1 cellular context compared by ENCODE assay signal in the genomic region with DNA sequence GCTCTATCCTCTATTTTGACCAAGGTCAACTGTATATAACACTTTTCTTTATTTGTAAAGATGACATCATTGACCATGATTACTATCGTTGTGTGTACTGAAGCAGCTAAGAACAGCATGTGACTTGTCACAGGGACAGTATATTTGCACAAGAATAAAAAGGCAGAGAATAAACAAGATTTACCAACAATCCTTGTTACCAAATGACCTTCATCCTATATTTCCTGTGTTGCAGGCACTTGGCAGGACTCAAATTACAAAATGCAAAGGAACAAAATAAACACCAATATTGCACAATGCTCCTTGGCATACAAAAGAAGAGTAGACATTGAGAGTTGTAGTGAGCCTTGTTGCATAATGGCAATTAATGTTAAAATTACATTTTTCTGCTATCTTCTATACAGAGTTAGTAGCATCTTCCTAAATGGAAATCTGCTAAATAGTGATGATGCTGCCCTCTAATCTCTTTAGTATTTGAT.
TF ChIP-seq lines count a peak whose summit lies in the region.

No MANE protein-coding gene starts in this region.

TF ChIP-seq in liver, 16 proteins besides CTCF, POLR2A, EP300 and RAD21 (continued from another document):
- TF ChIP-seq, protein P1, sequence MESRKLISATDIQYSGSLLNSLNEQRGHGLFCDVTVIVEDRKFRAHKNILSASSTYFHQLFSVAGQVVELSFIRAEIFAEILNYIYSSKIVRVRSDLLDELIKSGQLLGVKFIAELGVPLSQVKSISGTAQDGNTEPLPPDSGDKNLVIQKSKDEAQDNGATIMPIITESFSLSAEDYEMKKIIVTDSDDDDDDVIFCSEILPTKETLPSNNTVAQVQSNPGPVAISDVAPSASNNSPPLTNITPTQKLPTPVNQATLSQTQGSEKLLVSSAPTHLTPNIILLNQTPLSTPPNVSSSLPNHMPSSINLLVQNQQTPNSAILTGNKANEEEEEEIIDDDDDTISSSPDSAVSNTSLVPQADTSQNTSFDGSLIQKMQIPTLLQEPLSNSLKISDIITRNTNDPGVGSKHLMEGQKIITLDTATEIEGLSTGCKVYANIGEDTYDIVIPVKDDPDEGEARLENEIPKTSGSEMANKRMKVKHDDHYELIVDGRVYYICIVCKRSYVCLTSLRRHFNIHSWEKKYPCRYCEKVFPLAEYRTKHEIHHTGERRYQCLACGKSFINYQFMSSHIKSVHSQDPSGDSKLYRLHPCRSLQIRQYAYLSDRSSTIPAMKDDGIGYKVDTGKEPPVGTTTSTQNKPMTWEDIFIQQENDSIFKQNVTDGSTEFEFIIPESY (IDR thresholded peaks at IDR 0.05): peak; percentile 95
- peak; percentile 99 for TF ChIP-seq FOXA1 (IDR thresholded peaks at IDR 0.05)
- TF ChIP-seq HNF4G (IDR thresholded peaks at IDR 0.05): peak; percentile 29
